ENCODE assay signal across 1 cellular context in genomic region chr15:75734861-75735760, GRCh38.
TF ChIP-seq lines count a peak whose summit lies in the region.
"Not testable (repeated sequence)": the region's sequence is repeated elsewhere in the genome, so short reads cannot be mapped to it uniquely, and the experiment has no call there.

No MANE protein-coding gene starts in this region.

TF ChIP-seq in K562, 482 proteins besides CTCF, POLR2A, EP300 and RAD21 (continued from another document):
- TF ChIP-seq PBX2 (CRISPR knock-in tag; IDR thresholded peaks at IDR 0.05; ENCODE audit: low read depth) = not testable (repeated sequence)
- TF ChIP-seq PBX2 (tag; conservative IDR thresholded peaks at IDR 0.05; ENCODE audit: low read depth) (peak; percentile 34; the same call in 1 of the 2 replicates), RAD51 (IDR thresholded peaks at IDR 0.05; ENCODE audit: borderline replicate concordance, low read depth) (peak; percentile 86), TFE3 (CRISPR knock-in tag; IDR thresholded peaks at IDR 0.05) (peak; percentile 62), USF2 (CRISPR knock-in tag; IDR thresholded peaks at IDR 0.05) (peak; percentile 16; the same call in 1 of the 2 replicates), CBFA2T2 (conservative IDR thresholded peaks at IDR 0.05) (peak; percentile 36; the same call in 1 of the 2 replicates)
